In the genomic region with DNA sequence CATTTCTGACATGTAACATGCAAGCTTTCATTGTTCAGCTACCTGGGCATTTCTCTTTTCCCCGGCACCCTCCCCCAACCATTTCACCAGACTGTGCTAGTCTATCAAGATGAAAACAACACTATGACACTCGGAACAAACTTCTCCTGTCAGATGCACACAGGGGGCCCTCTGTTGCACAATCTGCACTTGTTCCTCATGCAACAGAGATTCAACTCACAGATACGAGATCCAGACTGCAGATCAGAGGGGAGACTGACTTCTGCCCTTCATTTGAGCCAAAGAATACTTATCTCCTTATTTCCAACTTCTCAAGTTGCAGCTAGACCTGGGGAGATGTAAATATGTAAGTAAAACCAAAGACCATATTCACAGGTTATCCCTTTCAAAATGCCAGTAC, we compare ENCODE assay signal across 1 cellular context.
TF ChIP-seq lines count a peak whose summit lies in the region.

No MANE protein-coding gene starts in this region.

TF ChIP-seq in HepG2, 621 proteins besides CTCF, POLR2A, EP300 and RAD21 (continued from another document and continues in another):
- no peak for TF ChIP-seq ZNF773 (CRISPR knock-in tag; IDR thresholded peaks at IDR 0.05; ENCODE audit: borderline replicate concordance)
- no peak for TF ChIP-seq ZNF543 (CRISPR knock-in tag; IDR thresholded peaks at IDR 0.05)
- 0 out of 4 replicates have a peak, but pooled peaks of 1 of the 2 experiments have one; percentile 20 for TF ChIP-seq NR2F1 (CRISPR knock-in tag; IDR thresholded peaks at IDR 0.05)
- TF ChIP-seq, protein P1, sequence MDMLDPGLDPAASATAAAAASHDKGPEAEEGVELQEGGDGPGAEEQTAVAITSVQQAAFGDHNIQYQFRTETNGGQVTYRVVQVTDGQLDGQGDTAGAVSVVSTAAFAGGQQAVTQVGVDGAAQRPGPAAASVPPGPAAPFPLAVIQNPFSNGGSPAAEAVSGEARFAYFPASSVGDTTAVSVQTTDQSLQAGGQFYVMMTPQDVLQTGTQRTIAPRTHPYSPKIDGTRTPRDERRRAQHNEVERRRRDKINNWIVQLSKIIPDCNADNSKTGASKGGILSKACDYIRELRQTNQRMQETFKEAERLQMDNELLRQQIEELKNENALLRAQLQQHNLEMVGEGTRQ (IDR thresholded peaks at IDR 0.05; ENCODE audit: low read depth, low read length), result no peak
- TF ChIP-seq, protein P1 (CRISPR knock-in tag; IDR thresholded peaks at IDR 0.05; ENCODE audit: borderline replicate concordance), result no peak
- TF ChIP-seq ZNF24 (IDR thresholded peaks at IDR 0.05), result no peak
- TF ChIP-seq SUZ12 (IDR thresholded peaks at IDR 0.05; ENCODE audit: low read depth, low read length), result no peak
- TF ChIP-seq ZNF761 (CRISPR knock-in tag; conservative IDR thresholded peaks at IDR 0.05), result no peak
- no peak for TF ChIP-seq ZSCAN9 (CRISPR knock-in tag; IDR thresholded peaks at IDR 0.05; ENCODE audit: borderline replicate concordance)
- TF ChIP-seq, protein P2, sequence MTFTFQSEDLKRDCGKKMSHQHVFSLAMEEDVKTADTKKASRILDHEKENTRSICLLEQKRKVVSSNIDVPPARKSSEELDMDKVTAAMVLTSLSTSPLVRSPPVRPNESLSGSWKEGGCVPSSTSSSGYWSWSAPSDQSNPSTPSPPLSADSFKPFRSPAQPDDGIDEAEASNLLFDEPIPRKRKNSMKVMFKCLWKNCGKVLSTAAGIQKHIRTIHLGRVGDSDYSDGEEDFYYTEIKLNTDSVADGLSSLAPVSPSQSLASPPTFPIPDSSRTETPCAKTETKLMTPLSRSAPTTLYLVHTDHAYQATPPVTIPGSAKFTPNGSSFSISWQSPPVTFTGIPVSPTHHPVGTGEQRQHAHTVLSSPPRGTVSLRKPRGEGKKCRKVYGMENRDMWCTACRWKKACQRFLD (CRISPR knock-in tag; IDR thresholded peaks at IDR 0.05; ENCODE audit: borderline replicate concordance), result no peak
- peak; percentile 63; the same call in 1 of the 2 replicates for TF ChIP-seq ZNF747 (CRISPR knock-in tag; IDR thresholded peaks at IDR 0.05; ENCODE audit: borderline replicate concordance)
- TF ChIP-seq CREB1 (IDR thresholded peaks at IDR 0.05), result no peak
- TF ChIP-seq CREB1 (CRISPR knock-in tag; IDR thresholded peaks at IDR 0.05), result peak; percentile 64; the same call in 1 of the 2 replicates
- peak; percentile 45; the same call in 1 of the 2 replicates for TF ChIP-seq HOXA3 (CRISPR knock-in tag; IDR thresholded peaks at IDR 0.05)
- TF ChIP-seq ZMAT3 (CRISPR knock-in tag; conservative IDR thresholded peaks at IDR 0.05), result no peak
- TF ChIP-seq MXD4 (CRISPR knock-in tag; IDR thresholded peaks at IDR 0.05), result no peak; the same call in 1 of the 2 replicates
- no peak for TF ChIP-seq ZNF570 (CRISPR knock-in tag; IDR thresholded peaks at IDR 0.05; ENCODE audit: borderline replicate concordance)
- TF ChIP-seq ZNF660 (CRISPR knock-in tag; IDR thresholded peaks at IDR 0.05; ENCODE audit: borderline replicate concordance, low read depth), result no peak
- peak; percentile 88 for TF ChIP-seq HMG20A (CRISPR knock-in tag; IDR thresholded peaks at IDR 0.05; ENCODE audit: borderline replicate concordance)
- no peak for TF ChIP-seq PCBP2 (optimal IDR thresholded peaks at IDR 0.05; ENCODE audit: low read depth, low read length, poor library complexity, severe bottlenecking)
- no peak for TF ChIP-seq HNF4G (IDR thresholded peaks at IDR 0.05; ENCODE audit: borderline replicate concordance, low read depth, low read length)
- TF ChIP-seq HNF4G (CRISPR knock-in tag; IDR thresholded peaks at IDR 0.05; ENCODE audit: borderline replicate concordance, low read depth), result 0 out of 2 replicates have a peak, but pooled peaks have one; percentile 39
- TF ChIP-seq, protein P3, sequence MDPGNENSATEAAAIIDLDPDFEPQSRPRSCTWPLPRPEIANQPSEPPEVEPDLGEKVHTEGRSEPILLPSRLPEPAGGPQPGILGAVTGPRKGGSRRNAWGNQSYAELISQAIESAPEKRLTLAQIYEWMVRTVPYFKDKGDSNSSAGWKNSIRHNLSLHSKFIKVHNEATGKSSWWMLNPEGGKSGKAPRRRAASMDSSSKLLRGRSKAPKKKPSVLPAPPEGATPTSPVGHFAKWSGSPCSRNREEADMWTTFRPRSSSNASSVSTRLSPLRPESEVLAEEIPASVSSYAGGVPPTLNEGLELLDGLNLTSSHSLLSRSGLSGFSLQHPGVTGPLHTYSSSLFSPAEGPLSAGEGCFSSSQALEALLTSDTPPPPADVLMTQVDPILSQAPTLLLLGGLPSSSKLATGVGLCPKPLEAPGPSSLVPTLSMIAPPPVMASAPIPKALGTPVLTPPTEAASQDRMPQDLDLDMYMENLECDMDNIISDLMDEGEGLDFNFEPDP (CRISPR knock-in tag; conservative IDR thresholded peaks at IDR 0.05), result no peak
- peak; percentile 76 for TF ChIP-seq DPF2 (CRISPR knock-in tag; IDR thresholded peaks at IDR 0.05; ENCODE audit: borderline replicate concordance, low read depth)
- no peak for TF ChIP-seq FOXM1 (CRISPR knock-in tag; IDR thresholded peaks at IDR 0.05)
- TF ChIP-seq RARA (CRISPR knock-in tag; IDR thresholded peaks at IDR 0.05), result peak; percentile 81
- peak; percentile 39; the same call in 1 of the 2 replicates for TF ChIP-seq JUND (CRISPR knock-in tag; IDR thresholded peaks at IDR 0.05)
- TF ChIP-seq GATA4 (IDR thresholded peaks at IDR 0.05; ENCODE audit: borderline replicate concordance, low read depth), result peak; percentile 82
- peak; percentile 84; the same call in 1 of the 2 replicates for TF ChIP-seq CBX5 (CRISPR knock-in tag; IDR thresholded peaks at IDR 0.05; ENCODE audit: borderline replicate concordance)
- no peak for TF ChIP-seq ZNF790 (CRISPR knock-in tag; IDR thresholded peaks at IDR 0.05; ENCODE audit: borderline replicate concordance)
- TF ChIP-seq SOX5 (CRISPR knock-in tag; IDR thresholded peaks at IDR 0.05; ENCODE audit: borderline replicate concordance), result peak; percentile 88
- no peak for TF ChIP-seq MBD4 (IDR thresholded peaks at IDR 0.05; ENCODE audit: borderline replicate concordance, low read length)
- 0 out of 2 replicates have a peak, but pooled peaks have one; percentile 36 for TF ChIP-seq ZNF205 (CRISPR knock-in tag; IDR thresholded peaks at IDR 0.05)
- no peak for TF ChIP-seq ZNF615 (CRISPR knock-in tag; IDR thresholded peaks at IDR 0.05; ENCODE audit: borderline replicate concordance)
- 0 out of 2 replicates have a peak, but pooled peaks have one; percentile 58 for TF ChIP-seq ZNF317 (CRISPR knock-in tag; IDR thresholded peaks at IDR 0.05)
- TF ChIP-seq PHB2 (IDR thresholded peaks at IDR 0.05; ENCODE audit: partially characterized antibody), result no peak
- TF ChIP-seq ZZZ3 (CRISPR knock-in tag; IDR thresholded peaks at IDR 0.05; ENCODE audit: borderline replicate concordance), result no peak
- TF ChIP-seq, protein P4, sequence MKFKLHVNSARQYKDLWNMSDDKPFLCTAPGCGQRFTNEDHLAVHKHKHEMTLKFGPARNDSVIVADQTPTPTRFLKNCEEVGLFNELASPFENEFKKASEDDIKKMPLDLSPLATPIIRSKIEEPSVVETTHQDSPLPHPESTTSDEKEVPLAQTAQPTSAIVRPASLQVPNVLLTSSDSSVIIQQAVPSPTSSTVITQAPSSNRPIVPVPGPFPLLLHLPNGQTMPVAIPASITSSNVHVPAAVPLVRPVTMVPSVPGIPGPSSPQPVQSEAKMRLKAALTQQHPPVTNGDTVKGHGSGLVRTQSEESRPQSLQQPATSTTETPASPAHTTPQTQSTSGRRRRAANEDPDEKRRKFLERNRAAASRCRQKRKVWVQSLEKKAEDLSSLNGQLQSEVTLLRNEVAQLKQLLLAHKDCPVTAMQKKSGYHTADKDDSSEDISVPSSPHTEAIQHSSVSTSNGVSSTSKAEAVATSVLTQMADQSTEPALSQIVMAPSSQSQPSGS (CRISPR knock-in tag; IDR thresholded peaks at IDR 0.05), result peak; percentile 40; the same call in 1 of the 2 replicates
- TF ChIP-seq, protein P5, sequence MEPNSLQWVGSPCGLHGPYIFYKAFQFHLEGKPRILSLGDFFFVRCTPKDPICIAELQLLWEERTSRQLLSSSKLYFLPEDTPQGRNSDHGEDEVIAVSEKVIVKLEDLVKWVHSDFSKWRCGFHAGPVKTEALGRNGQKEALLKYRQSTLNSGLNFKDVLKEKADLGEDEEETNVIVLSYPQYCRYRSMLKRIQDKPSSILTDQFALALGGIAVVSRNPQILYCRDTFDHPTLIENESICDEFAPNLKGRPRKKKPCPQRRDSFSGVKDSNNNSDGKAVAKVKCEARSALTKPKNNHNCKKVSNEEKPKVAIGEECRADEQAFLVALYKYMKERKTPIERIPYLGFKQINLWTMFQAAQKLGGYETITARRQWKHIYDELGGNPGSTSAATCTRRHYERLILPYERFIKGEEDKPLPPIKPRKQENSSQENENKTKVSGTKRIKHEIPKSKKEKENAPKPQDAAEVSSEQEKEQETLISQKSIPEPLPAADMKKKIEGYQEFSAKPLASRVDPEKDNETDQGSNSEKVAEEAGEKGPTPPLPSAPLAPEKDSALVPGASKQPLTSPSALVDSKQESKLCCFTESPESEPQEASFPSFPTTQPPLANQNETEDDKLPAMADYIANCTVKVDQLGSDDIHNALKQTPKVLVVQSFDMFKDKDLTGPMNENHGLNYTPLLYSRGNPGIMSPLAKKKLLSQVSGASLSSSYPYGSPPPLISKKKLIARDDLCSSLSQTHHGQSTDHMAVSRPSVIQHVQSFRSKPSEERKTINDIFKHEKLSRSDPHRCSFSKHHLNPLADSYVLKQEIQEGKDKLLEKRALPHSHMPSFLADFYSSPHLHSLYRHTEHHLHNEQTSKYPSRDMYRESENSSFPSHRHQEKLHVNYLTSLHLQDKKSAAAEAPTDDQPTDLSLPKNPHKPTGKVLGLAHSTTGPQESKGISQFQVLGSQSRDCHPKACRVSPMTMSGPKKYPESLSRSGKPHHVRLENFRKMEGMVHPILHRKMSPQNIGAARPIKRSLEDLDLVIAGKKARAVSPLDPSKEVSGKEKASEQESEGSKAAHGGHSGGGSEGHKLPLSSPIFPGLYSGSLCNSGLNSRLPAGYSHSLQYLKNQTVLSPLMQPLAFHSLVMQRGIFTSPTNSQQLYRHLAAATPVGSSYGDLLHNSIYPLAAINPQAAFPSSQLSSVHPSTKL (CRISPR knock-in tag; IDR thresholded peaks at IDR 0.05), result peak; percentile 93
- TF ChIP-seq MAFK (conservative IDR thresholded peaks at IDR 0.05 in 1 of 2, IDR thresholded peaks at IDR 0.05 in 1 of 2; ENCODE audit: low read length in 2 of 2), result no peak
- TF ChIP-seq ZNF841 (CRISPR knock-in tag; IDR thresholded peaks at IDR 0.05; ENCODE audit: borderline replicate concordance), result no peak
- TF ChIP-seq, protein P6, sequence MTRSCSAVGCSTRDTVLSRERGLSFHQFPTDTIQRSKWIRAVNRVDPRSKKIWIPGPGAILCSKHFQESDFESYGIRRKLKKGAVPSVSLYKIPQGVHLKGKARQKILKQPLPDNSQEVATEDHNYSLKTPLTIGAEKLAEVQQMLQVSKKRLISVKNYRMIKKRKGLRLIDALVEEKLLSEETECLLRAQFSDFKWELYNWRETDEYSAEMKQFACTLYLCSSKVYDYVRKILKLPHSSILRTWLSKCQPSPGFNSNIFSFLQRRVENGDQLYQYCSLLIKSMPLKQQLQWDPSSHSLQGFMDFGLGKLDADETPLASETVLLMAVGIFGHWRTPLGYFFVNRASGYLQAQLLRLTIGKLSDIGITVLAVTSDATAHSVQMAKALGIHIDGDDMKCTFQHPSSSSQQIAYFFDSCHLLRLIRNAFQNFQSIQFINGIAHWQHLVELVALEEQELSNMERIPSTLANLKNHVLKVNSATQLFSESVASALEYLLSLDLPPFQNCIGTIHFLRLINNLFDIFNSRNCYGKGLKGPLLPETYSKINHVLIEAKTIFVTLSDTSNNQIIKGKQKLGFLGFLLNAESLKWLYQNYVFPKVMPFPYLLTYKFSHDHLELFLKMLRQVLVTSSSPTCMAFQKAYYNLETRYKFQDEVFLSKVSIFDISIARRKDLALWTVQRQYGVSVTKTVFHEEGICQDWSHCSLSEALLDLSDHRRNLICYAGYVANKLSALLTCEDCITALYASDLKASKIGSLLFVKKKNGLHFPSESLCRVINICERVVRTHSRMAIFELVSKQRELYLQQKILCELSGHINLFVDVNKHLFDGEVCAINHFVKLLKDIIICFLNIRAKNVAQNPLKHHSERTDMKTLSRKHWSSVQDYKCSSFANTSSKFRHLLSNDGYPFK (CRISPR knock-in tag; IDR thresholded peaks at IDR 0.05; ENCODE audit: borderline replicate concordance), result no peak
- no peak for TF ChIP-seq KDM4B (CRISPR knock-in tag; IDR thresholded peaks at IDR 0.05)
- no peak for TF ChIP-seq AGO1 (IDR thresholded peaks at IDR 0.05; ENCODE audit: low read depth, low read length, poor library complexity, severe bottlenecking)
- TF ChIP-seq, protein P7, sequence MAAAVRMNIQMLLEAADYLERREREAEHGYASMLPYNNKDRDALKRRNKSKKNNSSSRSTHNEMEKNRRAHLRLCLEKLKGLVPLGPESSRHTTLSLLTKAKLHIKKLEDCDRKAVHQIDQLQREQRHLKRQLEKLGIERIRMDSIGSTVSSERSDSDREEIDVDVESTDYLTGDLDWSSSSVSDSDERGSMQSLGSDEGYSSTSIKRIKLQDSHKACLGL (CRISPR knock-in tag; IDR thresholded peaks at IDR 0.05), result no peak
- TF ChIP-seq, protein P8, sequence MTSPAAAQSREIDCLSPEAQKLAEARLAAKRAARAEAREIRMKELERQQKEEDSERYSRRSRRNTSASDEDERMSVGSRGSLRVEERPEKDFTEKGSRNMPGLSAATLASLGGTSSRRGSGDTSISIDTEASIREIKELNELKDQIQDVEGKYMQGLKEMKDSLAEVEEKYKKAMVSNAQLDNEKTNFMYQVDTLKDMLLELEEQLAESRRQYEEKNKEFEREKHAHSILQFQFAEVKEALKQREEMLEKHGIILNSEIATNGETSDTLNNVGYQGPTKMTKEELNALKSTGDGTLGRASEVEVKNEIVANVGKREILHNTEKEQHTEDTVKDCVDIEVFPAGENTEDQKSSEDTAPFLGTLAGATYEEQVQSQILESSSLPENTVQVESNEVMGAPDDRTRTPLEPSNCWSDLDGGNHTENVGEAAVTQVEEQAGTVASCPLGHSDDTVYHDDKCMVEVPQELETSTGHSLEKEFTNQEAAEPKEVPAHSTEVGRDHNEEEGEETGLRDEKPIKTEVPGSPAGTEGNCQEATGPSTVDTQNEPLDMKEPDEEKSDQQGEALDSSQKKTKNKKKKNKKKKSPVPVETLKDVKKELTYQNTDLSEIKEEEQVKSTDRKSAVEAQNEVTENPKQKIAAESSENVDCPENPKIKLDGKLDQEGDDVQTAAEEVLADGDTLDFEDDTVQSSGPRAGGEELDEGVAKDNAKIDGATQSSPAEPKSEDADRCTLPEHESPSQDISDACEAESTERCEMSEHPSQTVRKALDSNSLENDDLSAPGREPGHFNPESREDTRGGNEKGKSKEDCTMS (CRISPR knock-in tag; conservative IDR thresholded peaks at IDR 0.05), result no peak
